In the genomic region with DNA sequence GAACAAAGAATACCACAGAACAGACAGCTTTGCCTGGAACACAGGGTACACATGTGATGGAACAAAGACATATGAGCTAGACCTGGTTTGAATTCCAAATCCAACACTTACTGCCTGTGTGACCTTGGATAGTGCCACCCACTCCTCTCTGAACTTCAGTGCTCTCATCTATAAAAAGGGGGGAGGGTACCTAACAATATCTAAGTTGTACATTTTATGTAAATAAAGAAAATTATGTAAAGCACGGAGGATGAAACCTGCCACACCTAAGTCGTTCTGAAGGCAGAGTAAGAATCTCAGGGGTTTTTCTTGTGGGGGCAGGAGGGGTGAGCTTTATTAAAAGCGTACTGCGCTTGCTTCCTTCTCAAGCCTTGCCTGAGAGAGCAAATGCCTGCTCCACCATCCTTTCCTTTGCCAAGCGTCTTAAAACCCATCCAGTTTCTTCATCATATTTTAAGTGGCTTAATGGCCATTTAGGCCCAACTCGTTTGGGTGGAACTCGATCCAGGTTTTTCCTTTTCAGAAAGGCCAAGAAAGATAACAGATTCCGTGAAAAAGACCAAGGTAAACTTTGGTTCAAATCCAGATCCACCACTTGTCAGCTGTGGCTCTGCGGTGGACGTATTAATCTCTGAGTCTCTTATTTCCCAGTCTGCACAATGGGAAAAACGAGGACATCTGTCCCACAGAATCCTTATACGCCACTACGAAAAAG, we compare ENCODE assay signal across 6 cellular contexts. TPM values are rescaled to one million over a fixed set of nuclear protein-coding genes. Genes with fewer than 3 reads are reported as not detected.
DNase-seq lines count a peak whose midpoint lies in the region; ATAC-seq and TF ChIP-seq lines count a peak whose summit lies in the region.

No MANE protein-coding gene starts in this region.

- H3K4me3 ChIP-seq in HL-60 (replicated peaks; ENCODE audit: insufficient read depth, low read length) = peak overlapping the region; percentile 94

- ATAC-seq in naive B cell (ENCODE audit: low read depth in 2 of 2) (peak in 1 of 2 donors; percentile 13), GM21447 (IDR thresholded peaks at IDR 0.05; ENCODE audit: unreplicated experiment) (no peak)

- DNase-seq in HL-60 (ENCODE audit: low read depth in 1 of 2, low spot score in 1 of 2) (no peak), astrocyte of the hippocampus (ENCODE audit: low read depth, low spot score) (peak; percentile 64), naive B cell (peak; percentile 9), NCI-H510A (lab: John Stamatoyannopoulos, UW) (no peak), NCI-H226 (no peak)

- peak overlapping the region; percentile 98 to 100 (median 100) for H3K4me3 Mint-ChIP-seq in naive B cell

- peaks cover 0 to 9% (median 7%) of the 10 kb centered on the region in 7 donors for H3K9me3 Mint-ChIP-seq in naive B cell

- H3K27ac Mint-ChIP-seq in naive B cell = peak overlapping the region; percentile 98 to 100 (median 99)

- no peaks in the 10 kb centered on the region for H3K27me3 Mint-ChIP-seq in naive B cell

- H3K27ac ChIP-seq in HL-60 (replicated peaks) = peak overlapping the region; percentile 95

- no peaks in the 10 kb centered on the region for H3K27me3 ChIP-seq in HL-60 (ENCODE audit: insufficient read depth, poor library complexity, severe bottlenecking)

- no peak for TF ChIP-seq CTCF in HL-60 (IDR thresholded peaks at IDR 0.05; ENCODE audit: insufficient read depth, low read length)

- peaks cover 25 to 28% of the 10 kb centered on the region in 2 donors for H3K36me3 Mint-ChIP-seq in naive B cell

- H3K4me1 Mint-ChIP-seq in naive B cell = peaks cover 35 to 62% (median 47%) of the 10 kb centered on the region in 3 donors

RNA-seq across cellular contexts. Expression of a gene that starts 1.0 kb away (rescaled TPM):
- 100 to 1,000 TPM in 5 of 6 donors, 10 to 100 TPM in 1; 90.3 to 213 (median 177) TPM for polyA plus RNA-seq in naive B cell (ENCODE audit: low read depth in 6 of 6)

RNA-seq across cellular contexts. Expression of a gene that starts 1.1 kb away (rescaled TPM):
- 10 to 100 TPM in 1 of 6 donors, 1 to 10 TPM in 5; 5.0 to 11.1 (median 5.8) TPM for polyA plus RNA-seq in naive B cell (ENCODE audit: low read depth in 6 of 6)

RNA-seq across cellular contexts. Expression of a gene that starts 30.5 kb away (rescaled TPM):
- not detected for polyA plus RNA-seq in naive B cell (ENCODE audit: low read depth in 6 of 6)

RNA-seq across cellular contexts. Expression of a gene that starts 49.4 kb away (rescaled TPM):
- 10 to 100 TPM; 62.8 to 96.4 (median 72.6) TPM for polyA plus RNA-seq in naive B cell (ENCODE audit: low read depth in 6 of 6)

RNA-seq across cellular contexts. Expression of a gene that starts 53.9 kb away (rescaled TPM):
- polyA plus RNA-seq in naive B cell (ENCODE audit: low read depth in 6 of 6) = under 1 TPM in 5 of 6 donors, not detected in 1; 0.08 to 0.23 (median 0.20) TPM

Comparison
In these comparisons a context has a peak if more than half of its experiments do, and no peak if none do; other contexts are left out.
1. DNase-seq: peak in astrocyte of the hippocampus (single experiment) and naive B cell (single experiment); none in HL-60 (0 of 2), NCI-H510A (single experiment) and NCI-H226 (single experiment).